ENCODE assay signal across 31 cellular contexts in genomic region chr7:39670934-39671333, GRCh38.
"Had no signal": no experiment of that assay in that cellular context is flagged by ENCODE, and none has a peak within 500 bp of the region (broad histone marks: within the 10 kb centered on the region; RNA-seq: fewer than 3 reads in every experiment).

No MANE protein-coding gene starts in this region.

- H3K9me3 Mint-ChIP-seq: activated CD4-positive, alpha-beta T cell treated with anti-CD3 and anti-CD28 coated beads, Interleukin-2, amount 10 ng/mL, durations not matched to agents 7 days and 5 days; activated T-helper 2 cell treated with anti-CD3 and anti-CD28 coated beads, Interferon-gamma antibody, Interleukin-2, Interleukin-4, amounts not matched to agents 10 μg/mL and 5 μg/mL and 100 μg/mL, durations not matched to agents 14 hours and 24 hours and 36 hours; effector memory CD8-positive, alpha-beta T cell; stimulated activated effector memory CD8-positive, alpha-beta T cell treated with anti-CD3 and anti-CD28 coated beads, Interleukin-12 subunit alpha, Interleukin-12 subunit beta, amount 100 ng/mL, for 72 hours had no signal

- H3K27me3 Mint-ChIP-seq: activated CD4-positive, alpha-beta T cell treated with anti-CD3 and anti-CD28 coated beads, Interleukin-2, amount 10 ng/mL, durations not matched to agents 7 days and 5 days; activated CD8-positive, alpha-beta memory T cell treated with anti-CD3 and anti-CD28 coated beads, Interleukin-2, amount 10 ng/mL, durations not matched to agents 7 days and 5 days; activated naive CD8-positive, alpha-beta T cell treated with anti-CD3 and anti-CD28 coated beads, Interleukin-2, amount 10 ng/mL, durations not matched to agents 7 days and 5 days; effector memory CD8-positive, alpha-beta T cell had no signal

- H3K27ac Mint-ChIP-seq: activated CD4-positive, alpha-beta T cell treated with anti-CD3 and anti-CD28 coated beads, Interleukin-2, amount 10 ng/mL, durations not matched to agents 7 days and 5 days; activated CD8-positive, alpha-beta memory T cell treated with anti-CD3 and anti-CD28 coated beads, Interleukin-2, amount 10 ng/mL, durations not matched to agents 7 days and 5 days; activated CD8-positive, alpha-beta T cell treated with anti-CD3 and anti-CD28 coated beads, Interleukin-2, amount 10 ng/mL, durations not matched to agents 7 days and 5 days; activated naive CD8-positive, alpha-beta T cell treated with anti-CD3 and anti-CD28 coated beads, Interleukin-2, amount 10 ng/mL, durations not matched to agents 7 days and 5 days; activated T-helper 2 cell treated with anti-CD3 and anti-CD28 coated beads, Interferon-gamma antibody, Interleukin-2, Interleukin-4, amounts not matched to agents 10 μg/mL and 5 μg/mL and 100 μg/mL, durations not matched to agents 14 hours and 24 hours and 36 hours; stimulated activated effector memory CD8-positive, alpha-beta T cell treated with anti-CD3 and anti-CD28 coated beads, Interleukin-12 subunit alpha, Interleukin-12 subunit beta, amount 100 ng/mL, for 72 hours had no signal

- H3K36me3 ChIP-seq: ascending aorta, brain microvascular endothelial cell, gastroesophageal sphincter, sigmoid colon, suprapubic skin, tibial artery, upper lobe of right lung had no signal

- H3K4me1 ChIP-seq: parathyroid adenoma had no signal

- H3K4me3 ChIP-seq: ascending aorta, gastroesophageal sphincter, hepatocyte, mucosa of descending colon, psoas muscle, sigmoid colon, suprapubic skin, tibial artery, upper lobe of right lung had no signal

- H3K4me2 ChIP-seq: hepatocyte had no signal

- H2AFZ ChIP-seq: hepatocyte, parathyroid adenoma had no signal

- H3K27ac ChIP-seq: ascending aorta, brain microvascular endothelial cell, gastroesophageal sphincter, hepatocyte, parathyroid adenoma, psoas muscle, sigmoid colon, suprapubic skin, tibial artery, upper lobe of right lung had no signal

- H3K4me1 Mint-ChIP-seq: activated CD8-positive, alpha-beta memory T cell treated with anti-CD3 and anti-CD28 coated beads, Interleukin-2, amount 10 ng/mL, durations not matched to agents 7 days and 5 days had no signal

- FAIRE-seq: small intestine had no signal

- H3K4me3 Mint-ChIP-seq: activated CD4-positive, alpha-beta T cell treated with anti-CD3 and anti-CD28 coated beads, Interleukin-2, amount 10 ng/mL, durations not matched to agents 7 days and 5 days; activated CD8-positive, alpha-beta memory T cell treated with anti-CD3 and anti-CD28 coated beads, Interleukin-2, amount 10 ng/mL, durations not matched to agents 7 days and 5 days; activated CD8-positive, alpha-beta T cell treated with anti-CD3 and anti-CD28 coated beads, Interleukin-2, amount 10 ng/mL, durations not matched to agents 7 days and 5 days; activated naive CD8-positive, alpha-beta T cell treated with anti-CD3 and anti-CD28 coated beads, Interleukin-2, amount 10 ng/mL, durations not matched to agents 7 days and 5 days; effector memory CD8-positive, alpha-beta T cell; neural crest cell; stimulated activated effector memory CD8-positive, alpha-beta T cell treated with anti-CD3 and anti-CD28 coated beads, Interleukin-12 subunit alpha, Interleukin-12 subunit beta, amount 100 ng/mL, for 72 hours had no signal

- H3K9ac ChIP-seq: parathyroid adenoma had no signal

- H3K27me3 ChIP-seq: ascending aorta, brain microvascular endothelial cell, gastroesophageal sphincter, hepatocyte, sigmoid colon, suprapubic skin, tibial artery, upper lobe of right lung had no signal

- H3K9me3 ChIP-seq: ascending aorta, gastroesophageal sphincter, mucosa of descending colon, psoas muscle, sigmoid colon, suprapubic skin, tibial artery, upper lobe of right lung had no signal

- DNase-seq: activated CD4-positive, alpha-beta T cell treated with anti-CD3 and anti-CD28 coated beads, Interleukin-2, amount 10 ng/mL, durations not matched to agents 7 days and 5 days; activated CD4-positive, CD25-positive, alpha-beta regulatory T cell treated with anti-CD3 and anti-CD28 coated beads, Interleukin-2, amount 50 U/mL, for 72 hours; activated CD8-positive, alpha-beta memory T cell treated with anti-CD3 and anti-CD28 coated beads, Interleukin-2, amount 10 ng/mL, durations not matched to agents 7 days and 5 days; activated CD8-positive, alpha-beta T cell treated with anti-CD3 and anti-CD28 coated beads, Interleukin-2, amount 10 ng/mL, durations not matched to agents 7 days and 5 days; activated naive CD8-positive, alpha-beta T cell treated with anti-CD3 and anti-CD28 coated beads, Interleukin-2, amount 10 ng/mL, durations not matched to agents 7 days and 5 days; activated T-cell treated with anti-CD3 and anti-CD28 coated beads, Interleukin-2, amount 50 U/mL, for 48 hours; brain microvascular endothelial cell; cortex of kidney; effector memory CD8-positive, alpha-beta T cell; erythroblast; islet precursor cell; left cardiac atrium; left ventricle myocardium superior; mucosa of descending colon; occipital lobe; psoas muscle; sigmoid colon; small intestine; stimulated activated CD4-positive, alpha-beta T cell treated with anti-CD3 and anti-CD28 coated beads, Interleukin-4, amount 100 ng/mL, for 24 hours; SW 1271; T-helper 2 cell; tibial artery; upper lobe of right lung had no signal

- H3K36me3 Mint-ChIP-seq: stimulated activated effector memory CD8-positive, alpha-beta T cell treated with anti-CD3 and anti-CD28 coated beads, Interleukin-12 subunit alpha, Interleukin-12 subunit beta, amount 100 ng/mL, for 72 hours had no signal

- ATAC-seq: activated CD8-positive, alpha-beta memory T cell treated with anti-CD3 and anti-CD28 coated beads, Interleukin-2, amount 10 ng/mL, durations not matched to agents 7 days and 5 days; activated CD8-positive, alpha-beta T cell treated with anti-CD3 and anti-CD28 coated beads, Interleukin-2, amount 10 ng/mL, durations not matched to agents 7 days and 5 days; effector memory CD8-positive, alpha-beta T cell; gastroesophageal sphincter; left cardiac atrium; left ventricle myocardium superior; mucosa of descending colon; psoas muscle; stimulated activated effector memory CD8-positive, alpha-beta T cell treated with anti-CD3 and anti-CD28 coated beads, Interleukin-12 subunit alpha, Interleukin-12 subunit beta, amount 100 ng/mL, for 72 hours; upper lobe of right lung had no signal
